In genomic region chr17:81002013-81002384, GRCh38 we compare ENCODE assay signal across 1 cellular context.
A peak's percentile ranks its signal among the peaks of the same experiment; 100 is the strongest.
TF ChIP-seq lines count a peak whose summit lies in the region.

No MANE protein-coding gene starts in this region.

TF ChIP-seq in Ishikawa, 13 proteins besides CTCF, POLR2A, EP300 and RAD21:
- TF ChIP-seq ZBTB7A (IDR thresholded peaks at IDR 0.05; ENCODE audit: low read depth): peak; percentile 34; the same call in 1 of the 2 replicates
- no peak for TF ChIP-seq YY1 (IDR thresholded peaks at IDR 0.05; ENCODE audit: low read depth)
- no peak for TF ChIP-seq NFIC (IDR thresholded peaks at IDR 0.05)
- TF ChIP-seq, protein P1, sequence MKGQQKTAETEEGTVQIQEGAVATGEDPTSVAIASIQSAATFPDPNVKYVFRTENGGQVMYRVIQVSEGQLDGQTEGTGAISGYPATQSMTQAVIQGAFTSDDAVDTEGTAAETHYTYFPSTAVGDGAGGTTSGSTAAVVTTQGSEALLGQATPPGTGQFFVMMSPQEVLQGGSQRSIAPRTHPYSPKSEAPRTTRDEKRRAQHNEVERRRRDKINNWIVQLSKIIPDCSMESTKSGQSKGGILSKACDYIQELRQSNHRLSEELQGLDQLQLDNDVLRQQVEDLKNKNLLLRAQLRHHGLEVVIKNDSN (IDR thresholded peaks at IDR 0.05): no peak
